1 cellular context compared by ENCODE assay signal in genomic region chr18:832085-832681, GRCh38.
TF ChIP-seq lines count a peak whose summit lies in the region.

No MANE protein-coding gene starts in this region.

TF ChIP-seq in HepG2, 621 proteins besides CTCF, POLR2A, EP300 and RAD21 (continued from another document and continues in another):
- TF ChIP-seq SKIL (CRISPR knock-in tag; IDR thresholded peaks at IDR 0.05; ENCODE audit: borderline replicate concordance): 0 out of 2 replicates have a peak, but pooled peaks have one; percentile 29
- no peak for TF ChIP-seq ZFP36L1 (CRISPR knock-in tag; IDR thresholded peaks at IDR 0.05)
- no peak for TF ChIP-seq POLR2AphosphoS2 (IDR thresholded peaks at IDR 0.05; ENCODE audit: low read depth, low read length)
- no peak for TF ChIP-seq ZBTB37 (CRISPR knock-in tag; IDR thresholded peaks at IDR 0.05)
- 0 out of 2 replicates have a peak, but pooled peaks have one; percentile 22 for TF ChIP-seq KLF12 (CRISPR knock-in tag; IDR thresholded peaks at IDR 0.05; ENCODE audit: borderline replicate concordance)
- TF ChIP-seq RARG (CRISPR knock-in tag; IDR thresholded peaks at IDR 0.05; ENCODE audit: low read depth): no peak
- TF ChIP-seq BATF2 (CRISPR knock-in tag; IDR thresholded peaks at IDR 0.05): no peak
- no peak for TF ChIP-seq ZUFSP (CRISPR knock-in tag; IDR thresholded peaks at IDR 0.05; ENCODE audit: borderline replicate concordance)
- no peak for TF ChIP-seq ZNF280D (CRISPR knock-in tag; IDR thresholded peaks at IDR 0.05)
- no peak for TF ChIP-seq ZBTB2 (CRISPR knock-in tag; IDR thresholded peaks at IDR 0.05; ENCODE audit: low read depth)
- TF ChIP-seq BHLHE40 (IDR thresholded peaks at IDR 0.05; ENCODE audit: low read length): peak; percentile 45
- TF ChIP-seq GATAD1 (CRISPR knock-in tag; IDR thresholded peaks at IDR 0.05): peak; percentile 57
- no peak for TF ChIP-seq CEBPZ (IDR thresholded peaks at IDR 0.05; ENCODE audit: low read length)
- no peak for TF ChIP-seq MLXIP (CRISPR knock-in tag; IDR thresholded peaks at IDR 0.05; ENCODE audit: borderline replicate concordance)
- TF ChIP-seq SIX1 (CRISPR knock-in tag; IDR thresholded peaks at IDR 0.05; ENCODE audit: borderline replicate concordance): no peak
- no peak for TF ChIP-seq SSRP1 (CRISPR knock-in tag; IDR thresholded peaks at IDR 0.05)
- TF ChIP-seq HNRNPLL (IDR thresholded peaks at IDR 0.05; ENCODE audit: low read depth, low read length, poor library complexity, severe bottlenecking): peak; percentile 33
- TF ChIP-seq CREB1 (IDR thresholded peaks at IDR 0.05): no peak
- TF ChIP-seq CREB1 (CRISPR knock-in tag; IDR thresholded peaks at IDR 0.05): no peak
- TF ChIP-seq ZNF407 (CRISPR knock-in tag; IDR thresholded peaks at IDR 0.05; ENCODE audit: not compliant biosample characterization): no peak
- no peak for TF ChIP-seq PRPF4 (IDR thresholded peaks at IDR 0.05; ENCODE audit: low read depth, low read length, poor library complexity, severe bottlenecking)
- no peak for TF ChIP-seq HIVEP1 (CRISPR knock-in tag; IDR thresholded peaks at IDR 0.05)
